In genomic region chr5:136028782-136029742, GRCh38 we compare ENCODE assay signal across 1 cellular context.
TF ChIP-seq lines count a peak whose summit lies in the region.

Gene TGFBI, plus strand, starts transcription at chr5:136028988. Its CDS starts 68 bp downstream, at chr5:136029056.

TF ChIP-seq in WTC11, 78 proteins besides CTCF, POLR2A, EP300 and RAD21 (continued from another document):
- TF ChIP-seq ATF2 (CRISPR knock-in tag; IDR thresholded peaks at IDR 0.05; ENCODE audit: borderline replicate concordance, low read depth) (no peak), ZNF121 (CRISPR knock-in tag; IDR thresholded peaks at IDR 0.05) (no peak), ATF3 (CRISPR knock-in tag; conservative IDR thresholded peaks at IDR 0.05) (no peak), ZBTB21 (CRISPR knock-in tag; IDR thresholded peaks at IDR 0.05; ENCODE audit: borderline replicate concordance) (no peak), CREB1 (CRISPR knock-in tag; IDR thresholded peaks at IDR 0.05) (peak; percentile 59; the same call in 1 of the 2 replicates), RELA (CRISPR knock-in tag; IDR thresholded peaks at IDR 0.05; ENCODE audit: borderline replicate concordance) (peak; percentile 81; the same call in 1 of the 2 replicates), ZNF219 (CRISPR knock-in tag; IDR thresholded peaks at IDR 0.05; ENCODE audit: borderline replicate concordance) (no peak), ZNF425 (CRISPR knock-in tag; conservative IDR thresholded peaks at IDR 0.05) (no peak), HMGXB4 (CRISPR knock-in tag; IDR thresholded peaks at IDR 0.05) (peak; percentile 83; the same call in 1 of the 2 replicates), ZNF512 (CRISPR knock-in tag; IDR thresholded peaks at IDR 0.05; ENCODE audit: borderline replicate concordance) (no peak), CBFB (CRISPR knock-in tag; IDR thresholded peaks at IDR 0.05; ENCODE audit: low read depth) (no peak), ZNF263 (CRISPR knock-in tag; IDR thresholded peaks at IDR 0.05; ENCODE audit: low read depth) (no peak), SMAD4 (CRISPR knock-in tag; IDR thresholded peaks at IDR 0.05) (no peak), FOXP1 (CRISPR knock-in tag; IDR thresholded peaks at IDR 0.05; ENCODE audit: borderline replicate concordance) (peak; percentile 82), ZNF671 (CRISPR knock-in tag; IDR thresholded peaks at IDR 0.05) (no peak), ZNF532 (CRISPR knock-in tag; IDR thresholded peaks at IDR 0.05; ENCODE audit: borderline replicate concordance) (no peak), E2F1 (CRISPR knock-in tag; IDR thresholded peaks at IDR 0.05) (no peak), PRRX2 (CRISPR knock-in tag; IDR thresholded peaks at IDR 0.05) (no peak), FOXJ3 (CRISPR knock-in tag; IDR thresholded peaks at IDR 0.05; ENCODE audit: borderline replicate concordance) (no peak), NR2C2 (CRISPR knock-in tag; IDR thresholded peaks at IDR 0.05) (no peak), ZNF423 (CRISPR knock-in tag; IDR thresholded peaks at IDR 0.05) (no peak), AFF4 (CRISPR knock-in tag; IDR thresholded peaks at IDR 0.05; ENCODE audit: borderline replicate concordance) (no peak), MLX (CRISPR knock-in tag; IDR thresholded peaks at IDR 0.05) (no peak), E2F5 (CRISPR knock-in tag; IDR thresholded peaks at IDR 0.05) (no peak), KAT7 (CRISPR knock-in tag; IDR thresholded peaks at IDR 0.05; ENCODE audit: borderline replicate concordance) (no peak), ZNF281 (CRISPR knock-in tag; IDR thresholded peaks at IDR 0.05) (no peak)
